ENCODE assay signal across 22 cellular contexts in the genomic region with DNA sequence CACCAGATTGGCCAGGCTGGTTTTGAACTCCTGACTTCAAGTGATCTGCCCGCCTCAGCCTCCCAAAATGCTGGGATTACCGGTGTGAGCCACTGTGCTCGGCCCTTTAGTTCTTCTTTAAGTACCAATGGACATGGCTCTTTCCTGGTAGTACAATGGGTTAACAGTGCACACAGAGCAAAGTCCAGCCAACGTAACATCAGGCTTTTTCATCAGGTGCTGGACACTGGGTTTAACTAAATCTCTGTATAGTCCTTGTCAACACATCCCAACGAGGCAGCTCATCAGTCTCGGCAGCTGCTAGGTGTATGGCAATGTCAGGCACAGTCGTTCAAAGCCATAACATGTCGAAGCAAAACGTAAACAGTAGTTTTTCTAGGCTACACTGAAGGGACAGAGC.
DNase-seq lines count a peak whose midpoint lies in the region; ATAC-seq, FAIRE-seq and TF ChIP-seq lines count a peak whose summit lies in the region.
"Had no signal": no experiment of that assay in that cellular context is flagged by ENCODE, and none has a peak within 500 bp of the region (broad histone marks: within the 10 kb centered on the region; RNA-seq: fewer than 3 reads in every experiment).

No MANE protein-coding gene starts in this region.

- CTCF ChIA-PET in HepG2 (lab: Yijun Ruan, JAX; ENCODE audit: low intra/inter-chr PET ratio, low total read pairs) = no interaction called here

- 13% methylated on average over 9 of the region's 9 CpGs for WGBS in HepG2 (ENCODE audit: low lambda C conversion rate)
- WGBS in small intestine, 3 donors = 41 to 66% (median 56%) methylated on average over 9 of the region's 9 CpGs
- WGBS in tibial nerve, 2 donors = 75 to 89% methylated on average over 8 to 9 of the region's 9 CpGs
- 89 to 90% methylated on average over 9 of the region's 9 CpGs for WGBS in GM23248 (ENCODE audit: low coverage in 1 of 2, low lambda C conversion rate in 2 of 2, missing lambda C conversion rate in 2 of 2), 2 experiments

- no peaks in the 10 kb centered on the region for H3K9me2 ChIP-seq in GM23248 (ENCODE audit: insufficient read depth)

- H3K36me3 ChIP-seq in adipocyte (ENCODE audit: control insufficient read depth, insufficient read depth, low read length, severe bottlenecking) (peaks cover 11% of the 10 kb centered on the region), HepG2 (replicated peaks in 1 of 2; ENCODE audit: control insufficient read depth in 1 of 2, insufficient read depth in 2 of 2, low read length in 2 of 2) (0 out of 5 replicates have a peak, but pooled peaks cover 0 to 2% of the 10 kb centered on the region in 2 experiments), small intestine (ENCODE audit: control insufficient read depth in 2 of 2, insufficient read depth in 2 of 2, low read length in 2 of 2) (no peaks in the 10 kb centered on the region), tibial nerve (peaks cover 0 to 11% (median 0%) of the 10 kb centered on the region in 3 donors), GM23248 (ENCODE audit: low read depth) (no peaks in the 10 kb centered on the region)
- H3K36me3 ChIP-seq: MG63 had no signal

- H3K4me1 ChIP-seq in adipocyte (ENCODE audit: control insufficient read depth, insufficient read depth, low read length) (peaks cover 27% of the 10 kb centered on the region), HepG2 (ENCODE audit: insufficient read depth, low read length) (peaks cover 27% of the 10 kb centered on the region), small intestine (ENCODE audit: control insufficient read depth in 2 of 2, insufficient read depth in 1 of 2, low read depth in 1 of 2, low read length in 1 of 2) (no peaks in the 10 kb centered on the region), tibial nerve (no peaks in the 10 kb centered on the region), GM23248 (ENCODE audit: insufficient read depth) (no peaks in the 10 kb centered on the region)

- peak; percentile 98 for ATAC-seq in HepG2

- H3K9ac ChIP-seq in adipocyte (ENCODE audit: low read length) (peak overlapping the region; percentile 13), HepG2 (ENCODE audit: insufficient read depth, low read depth, low read length) (no peak overlapping the region), GM23248 (no peak overlapping the region)

- no peak for DNase-seq in adipocyte (ENCODE audit: low read depth)
- DNase-seq in HepG2 (ENCODE audit: low spot score) = peak; percentile 72
- peak; percentile 20 for DNase-seq in small intestine
- no peak for DNase-seq in tibial nerve (ENCODE audit: low spot score in 2 of 2)
- DNase-seq in GM23248 = no peak
- no peak for DNase-seq in NCI-H187 treated with DMSO at 0.1 percent for 48 hours (lab: John Stamatoyannopoulos, UW)
- DNase-seq: EL, GF-D8, H9, HFFc6, Kasumi-1, MG63, NCI-H1048, NCI-H1436, NCI-H1930, NCI-H226, NCI-H510A treated with DMSO at 0.1 percent for 48 hours, NCI-H748 treated with DMSO at 0.1 percent for 48 hours, PC-9, SHP77 treated with DMSO at 0.1 percent for 48 hours had no signal

- peak; percentile 97 for FAIRE-seq in HepG2 (lab: Jason Lieb, UNC)
- FAIRE-seq in small intestine (lab: Jason Lieb, UNC) = no peak

- H2AFZ ChIP-seq in HepG2 (ENCODE audit: low read length) = no peak overlapping the region
- no peak overlapping the region for H2AFZ ChIP-seq in GM23248
- H2AFZ ChIP-seq: PC-9 had no signal

- no peak for TF ChIP-seq CTCF in C4-2B (conservative IDR thresholded peaks at IDR 0.05)
- TF ChIP-seq CTCF in HepG2 (CRISPR knock-in tag; IDR thresholded peaks at IDR 0.05) = no peak
- TF ChIP-seq CTCF in tibial nerve (IDR thresholded peaks at IDR 0.05) = no peak

- no TSS peak for BruUV-seq in HepG2 (replicated peaks; lab: Mats Ljungman, UMichigan)

- intact Hi-C loops in HepG2 (cut with micrococcal nuclease; ENCODE audit: unreplicated experiment) = no loop called here

- H3K9me3 ChIP-seq in adipocyte (ENCODE audit: control insufficient read depth, low read length) (peaks cover 7% of the 10 kb centered on the region), HepG2 (ENCODE audit: low read length) (no peaks in the 10 kb centered on the region), small intestine (ENCODE audit: control insufficient read depth, low read depth) (no peaks in the 10 kb centered on the region), tibial nerve (no peaks in the 10 kb centered on the region), GM23248 (ENCODE audit: low read depth) (no peaks in the 10 kb centered on the region)
- H3K9me3 ChIP-seq: MG63 had no signal

- H3K79me2 ChIP-seq in HepG2 (ENCODE audit: insufficient read depth, low read length) = no peaks in the 10 kb centered on the region
- H3K79me2 ChIP-seq in GM23248 (ENCODE audit: insufficient read depth) = no peaks in the 10 kb centered on the region

- TF ChIP-seq EP300 in HepG2 (IDR thresholded peaks at IDR 0.05; ENCODE audit: low read depth in 2 of 2, low read length in 2 of 2) (0 out of 4 replicates have a peak, but pooled peaks of 1 of the 2 experiments have one; percentile 20), HepG2 (CRISPR knock-in tag; IDR thresholded peaks at IDR 0.05; ENCODE audit: borderline replicate concordance) (no peak; the same call in 1 of the 2 replicates), tibial nerve (IDR thresholded peaks at IDR 0.05) (no peak)

- in situ Hi-C loops in HepG2 (cut with HindIII; ENCODE audit: extremely low pct_ligation_motif_present, low pct_unique_long_range_greater_than_20kb) (no loop called here), GM23248 (cut with MboI) (no loop called here)

- POLR2A ChIA-PET in HepG2 (lab: Yijun Ruan, JAX) = no interaction called here

- TF ChIP-seq RAD21 in HepG2 (CRISPR knock-in tag; IDR thresholded peaks at IDR 0.05) = no peak

- H4K20me1 ChIP-seq in HepG2 (ENCODE audit: insufficient read depth, low read length) = no peaks in the 10 kb centered on the region
- H4K20me1 ChIP-seq in GM23248 (ENCODE audit: insufficient read depth) = no peaks in the 10 kb centered on the region

- no peak for TF ChIP-seq POLR2A in HepG2 (IDR thresholded peaks at IDR 0.05; ENCODE audit: insufficient read depth in 1 of 2, low read depth in 2 of 2, low read length in 2 of 2)
- TF ChIP-seq POLR2A in tibial nerve (IDR thresholded peaks at IDR 0.05) = no peak

- peak overlapping the region; percentile 53 for H3K4me2 ChIP-seq in HepG2 (ENCODE audit: low read depth, low read length)
- H3K4me2 ChIP-seq in GM23248 (ENCODE audit: unreplicated experiment) = no peak overlapping the region
- H3K4me2 ChIP-seq: PC-9 had no signal

- H3K27me3 ChIP-seq in adipocyte (replicated peaks; ENCODE audit: control insufficient read depth, insufficient read depth, low read length) = peaks cover 25% of the 10 kb centered on the region
- H3K27me3 ChIP-seq in HepG2 (ENCODE audit: control insufficient read depth in 1 of 2, insufficient read depth in 2 of 2, low read length in 2 of 2) = no peaks in the 10 kb centered on the region
- no peaks in the 10 kb centered on the region for H3K27me3 ChIP-seq in small intestine (ENCODE audit: control insufficient read depth in 2 of 2, insufficient read depth in 2 of 2, low read length in 2 of 2)
- no peaks in the 10 kb centered on the region for H3K27me3 ChIP-seq in tibial nerve
- H3K27me3 ChIP-seq in GM23248 (replicated peaks; ENCODE audit: insufficient read depth) = no peaks in the 10 kb centered on the region
- H3K27me3 ChIP-seq: MG63 had no signal

- H3F3A ChIP-seq in GM23248 (ENCODE audit: insufficient read depth) = no peaks in the 10 kb centered on the region

- H3K27ac ChIP-seq in C4-2B (peak overlapping the region; percentile 77), HepG2 (ENCODE audit: extremely low read length, insufficient read depth, low read length) (peak overlapping the region; percentile 58), small intestine (ENCODE audit: low read depth in 1 of 2, low read length in 1 of 2) (no peak overlapping the region), tibial nerve (no peak overlapping the region), GM23248 (no peak overlapping the region)
- H3K27ac ChIP-seq: PC-9, RWPE1 had no signal

- peak overlapping the region; percentile 8 for H3K4me3 ChIP-seq in adipocyte (ENCODE audit: low read length)
- H3K4me3 ChIP-seq in HepG2 (replicated peaks in 1 of 3; ENCODE audit: insufficient read depth in 1 of 3, low read depth in 2 of 3, low read length in 3 of 3) = no peak overlapping the region
- H3K4me3 ChIP-seq in small intestine (ENCODE audit: low read depth in 1 of 2, low read length in 2 of 2) = no peak overlapping the region
- H3K4me3 ChIP-seq in tibial nerve = no peak overlapping the region
- H3K4me3 ChIP-seq in GM23248 = no peak overlapping the region
- H3K4me3 ChIP-seq: MG63, PC-9 had no signal

TF ChIP-seq in HepG2, 621 proteins besides CTCF, POLR2A, EP300 and RAD21 (continues in another document):
- TF ChIP-seq FOXP1 (IDR thresholded peaks at IDR 0.05) = no peak
- TF ChIP-seq FOXP1 (CRISPR knock-in tag; IDR thresholded peaks at IDR 0.05) = 0 out of 2 replicates have a peak, but pooled peaks have one; percentile 23
- TF ChIP-seq, protein P1, sequence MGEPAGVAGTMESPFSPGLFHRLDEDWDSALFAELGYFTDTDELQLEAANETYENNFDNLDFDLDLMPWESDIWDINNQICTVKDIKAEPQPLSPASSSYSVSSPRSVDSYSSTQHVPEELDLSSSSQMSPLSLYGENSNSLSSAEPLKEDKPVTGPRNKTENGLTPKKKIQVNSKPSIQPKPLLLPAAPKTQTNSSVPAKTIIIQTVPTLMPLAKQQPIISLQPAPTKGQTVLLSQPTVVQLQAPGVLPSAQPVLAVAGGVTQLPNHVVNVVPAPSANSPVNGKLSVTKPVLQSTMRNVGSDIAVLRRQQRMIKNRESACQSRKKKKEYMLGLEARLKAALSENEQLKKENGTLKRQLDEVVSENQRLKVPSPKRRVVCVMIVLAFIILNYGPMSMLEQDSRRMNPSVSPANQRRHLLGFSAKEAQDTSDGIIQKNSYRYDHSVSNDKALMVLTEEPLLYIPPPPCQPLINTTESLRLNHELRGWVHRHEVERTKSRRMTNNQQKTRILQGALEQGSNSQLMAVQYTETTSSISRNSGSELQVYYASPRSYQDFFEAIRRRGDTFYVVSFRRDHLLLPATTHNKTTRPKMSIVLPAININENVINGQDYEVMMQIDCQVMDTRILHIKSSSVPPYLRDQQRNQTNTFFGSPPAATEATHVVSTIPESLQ (CRISPR knock-in tag; conservative IDR thresholded peaks at IDR 0.05) = no peak
- TF ChIP-seq ZNF652 (CRISPR knock-in tag; IDR thresholded peaks at IDR 0.05; ENCODE audit: borderline replicate concordance, low read depth) = peak; percentile 98
- TF ChIP-seq TARDBP (CRISPR knock-in tag; IDR thresholded peaks at IDR 0.05) = peak; percentile 45; the same call in 1 of the 2 replicates
- TF ChIP-seq SP2 (CRISPR knock-in tag; IDR thresholded peaks at IDR 0.05) = no peak
- TF ChIP-seq THAP11 (CRISPR knock-in tag; IDR thresholded peaks at IDR 0.05) = 0 out of 2 replicates have a peak, but pooled peaks have one; percentile 19
- TF ChIP-seq SOX5 (CRISPR knock-in tag; IDR thresholded peaks at IDR 0.05; ENCODE audit: borderline replicate concordance) = peak; percentile 20; the same call in 1 of the 2 replicates
- TF ChIP-seq SALL1 (CRISPR knock-in tag; IDR thresholded peaks at IDR 0.05) = peak; percentile 46
- TF ChIP-seq SMC3 (IDR thresholded peaks at IDR 0.05; ENCODE audit: low read length) = 0 out of 2 replicates have a peak, but pooled peaks have one; percentile 3
- TF ChIP-seq HMG20A (CRISPR knock-in tag; IDR thresholded peaks at IDR 0.05; ENCODE audit: borderline replicate concordance) = peak; percentile 15; the same call in 1 of the 2 replicates

Comparison
In these comparisons a context has a peak if more than half of its experiments do, and no peak if none do; other contexts are left out.
1. H3K27ac ChIP-seq: peak in C4-2B (single experiment) and HepG2 (single experiment); none in small intestine (0 of 2), tibial nerve (0 of 4) and GM23248 (single experiment).
2. DNase-seq: peak in HepG2 (single experiment) and small intestine (single experiment); none in adipocyte (single experiment), tibial nerve (0 of 2), GM23248 (single experiment) and NCI-H187 treated with DMSO at 0.1 percent for 48 hours (single experiment).